Comparison of ENCODE assay signal across 8 cellular contexts in the genomic region with DNA sequence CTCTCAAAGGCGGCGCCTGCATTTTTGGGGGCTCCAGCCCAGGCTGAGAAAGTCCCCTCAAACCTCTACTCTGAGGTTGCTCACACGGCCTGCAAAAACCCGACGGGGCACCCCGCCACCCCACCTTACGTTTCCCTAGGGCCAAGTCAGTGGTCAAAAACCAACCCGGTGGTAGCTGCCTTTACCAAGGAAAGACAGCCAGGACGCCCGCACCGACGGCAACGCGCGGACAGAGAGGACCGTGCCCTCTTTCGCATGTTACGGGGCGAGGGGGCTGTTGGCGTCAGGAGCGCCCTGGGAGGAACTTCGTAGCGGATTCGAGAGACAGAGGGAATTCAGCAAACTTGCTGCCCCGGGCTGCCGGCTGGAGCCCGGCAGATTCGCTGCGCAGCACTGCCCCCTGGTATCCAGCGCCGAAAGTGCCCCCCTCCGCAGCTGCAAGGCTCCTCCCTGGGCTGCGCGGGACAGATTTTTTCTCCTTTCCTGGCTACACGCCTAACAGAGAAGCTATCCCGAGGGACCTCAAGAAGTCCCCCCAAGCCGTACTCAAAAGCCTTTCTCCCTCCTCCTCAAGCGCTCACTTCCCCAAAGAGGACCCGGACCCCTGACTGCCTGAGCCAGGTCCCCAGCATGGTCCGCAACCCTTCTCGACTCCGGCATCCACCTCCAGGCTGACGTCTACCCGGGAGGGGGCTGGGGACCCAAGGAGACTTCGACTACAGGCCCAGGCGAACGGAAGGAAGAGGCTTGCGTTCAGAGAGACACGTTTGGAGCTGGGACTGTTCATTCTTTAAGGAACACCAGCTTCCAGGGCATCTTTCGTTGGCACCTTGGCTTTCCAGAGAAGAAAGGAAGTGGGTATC. TPM values are rescaled to one million over a fixed set of nuclear protein-coding genes. Genes with fewer than 3 reads are reported as not detected.
DNase-seq lines count a peak whose midpoint lies in the region; ATAC-seq and TF ChIP-seq lines count a peak whose summit lies in the region.

No MANE protein-coding gene starts in this region.

- H3K14ac ChIP-seq in mesenchymal stem cell (ENCODE audit: low read length in 2 of 2), result no peak overlapping the region

- H3K4me1 ChIP-seq in A673 (ENCODE audit: insufficient read depth, low read length, poor library complexity, severe bottlenecking), result peaks cover 49% of the 10 kb centered on the region
- peaks cover 6% of the 10 kb centered on the region for H3K4me1 ChIP-seq in Panc1 (ENCODE audit: control insufficient read depth, insufficient read depth, low read length)
- H3K4me1 ChIP-seq in mesenchymal stem cell (ENCODE audit: control insufficient read depth, insufficient read depth, low read depth, low read length), result peaks cover 29% of the 10 kb centered on the region

- intact Hi-C loops in A673 (cut with micrococcal nuclease; ENCODE audit: unreplicated experiment), result loop anchor here (2.0 to 5.0 kb wide), 3 partner anchors 75 to 273 kb away; no protein-coding TSS in a partner anchor
- intact Hi-C loops in Panc1 (cut with micrococcal nuclease; ENCODE audit: unreplicated experiment), result loop anchor here (2.0 to 10.0 kb wide), 3 partner anchors 53 to 241 kb away; a partner anchor contains a TSS

- H4K91ac ChIP-seq in mesenchymal stem cell (ENCODE audit: low read length), result no peak overlapping the region

- POLR2A ChIA-PET in A673 (lab: Charles Lee; ENCODE audit: low non-redundant PET), result no interaction called here
- POLR2A ChIA-PET in Panc1 (lab: Charles Lee), result no interaction called here

- no peak overlapping the region for H2BK120ac ChIP-seq in mesenchymal stem cell (ENCODE audit: low read depth, low read length)

- H4K8ac ChIP-seq in mesenchymal stem cell (ENCODE audit: low read length), result no peak overlapping the region

- no peaks in the 10 kb centered on the region for H3K79me1 ChIP-seq in mesenchymal stem cell (replicated peaks; ENCODE audit: low read length, poor library complexity, severe bottlenecking)

- H3K4ac ChIP-seq in mesenchymal stem cell (ENCODE audit: low read depth in 1 of 2, low read length in 2 of 2), result no peak overlapping the region

- H3K18ac ChIP-seq in mesenchymal stem cell (ENCODE audit: low read depth in 1 of 2, low read length in 2 of 2), result no peak overlapping the region

- BruUV-seq in A673 (replicated peaks; lab: Mats Ljungman, UMichigan), result no TSS peak
- BruUV-seq in Panc1 (replicated peaks; lab: Mats Ljungman, UMichigan), result no TSS peak

- no peak overlapping the region for H2BK15ac ChIP-seq in mesenchymal stem cell (ENCODE audit: low read depth, poor library complexity, severe bottlenecking)

- ATAC-seq in Panc1, result peak; percentile 87
- ATAC-seq in GM21825 (IDR thresholded peaks at IDR 0.05; ENCODE audit: unreplicated experiment), result no peak

- no peak overlapping the region for H2BK12ac ChIP-seq in mesenchymal stem cell (ENCODE audit: low read length in 2 of 2)

- H2BK5ac ChIP-seq in mesenchymal stem cell (ENCODE audit: low read depth, low read length, poor library complexity, severe bottlenecking), result no peak overlapping the region

- no peak overlapping the region for H2AFZ ChIP-seq in mesenchymal stem cell (ENCODE audit: low read depth, low read length)

- peak overlapping the region in 1 of 2 experiments; percentile 35 for H3K23ac ChIP-seq in mesenchymal stem cell (ENCODE audit: low read length in 2 of 2)

- no peak overlapping the region for H2AK5ac ChIP-seq in mesenchymal stem cell (ENCODE audit: low read length, severe bottlenecking)

- no peaks in the 10 kb centered on the region for H3K36me3 ChIP-seq in A673 (ENCODE audit: insufficient read depth, low read length, poor library complexity, severe bottlenecking)
- H3K36me3 ChIP-seq in Panc1 (ENCODE audit: control insufficient read depth, insufficient read depth, low read length), result no peaks in the 10 kb centered on the region
- H3K36me3 ChIP-seq in mesenchymal stem cell (ENCODE audit: control insufficient read depth in 1 of 2, insufficient read depth in 2 of 2, low read depth in 1 of 2, low read length in 2 of 2), result no peaks in the 10 kb centered on the region

- in situ Hi-C loops in Panc1 (cut with HindIII; ENCODE audit: low pct_unique_long_range_greater_than_20kb, low sequenced_read_pairs), result no loop called here

- TF ChIP-seq CTCF in A673 (conservative IDR thresholded peaks at IDR 0.05; ENCODE audit: low read depth, low read length) (peak; percentile 89), Panc1 (IDR thresholded peaks at IDR 0.05) (peak; percentile 96)

- CTCF ChIA-PET in A673 (lab: Charles Lee) (interaction anchor here (0.9 to 3.3 kb wide), 7 partner anchors 9 to 369 kb away, joined by 3 to 28 read pairs (median 13); no protein-coding TSS in a partner anchor), Panc1 (lab: Charles Lee) (interaction anchor here (0.7 to 4.1 kb wide), 5 partner anchors 9 to 369 kb away, joined by 3 to 28 read pairs (median 6); no protein-coding TSS in a partner anchor)

- H3K9ac ChIP-seq in mesenchymal stem cell (ENCODE audit: low read length), result no peak overlapping the region

- H3K4me3 ChIP-seq in A673 (ENCODE audit: low read depth, low read length, poor library complexity, severe bottlenecking), result peak overlapping the region; percentile 55
- H3K4me3 ChIP-seq in Panc1 (ENCODE audit: low read depth in 2 of 2, low read length in 2 of 2), result peak overlapping the region; percentile 46 to 64
- peak overlapping the region in 1 of 2 experiments; percentile 82 for H3K4me3 ChIP-seq in mesenchymal stem cell (ENCODE audit: insufficient read depth in 1 of 2, low read depth in 1 of 2, low read length in 2 of 2)

- 3% methylated on average over 50 of the region's 50 CpGs for WGBS in mesenchymal stem cell

- H3K9me3 ChIP-seq in A673 (ENCODE audit: low read depth, low read length, poor library complexity, severe bottlenecking) (no peaks in the 10 kb centered on the region), Panc1 (ENCODE audit: control insufficient read depth, insufficient read depth, low read depth, low read length) (no peaks in the 10 kb centered on the region), mesenchymal stem cell (ENCODE audit: control insufficient read depth, low read length) (no peaks in the 10 kb centered on the region)

- DNase-seq in A673 (ENCODE audit: low spot score) (peak; percentile 94), ELF-1 (ENCODE audit: low read depth, low spot score) (peak; percentile 92), Panc1 (ENCODE audit: low read depth, low spot score) (no peak), ecto neural progenitor cell (ENCODE audit: low spot score) (peak; percentile 88), mesenchymal stem cell (peak; percentile 51), NCI-H446 treated with DMSO at 0.1 percent for 48 hours (lab: John Stamatoyannopoulos, UW) (no peak)
- no peak for DNase-seq in activated effector memory CD4-positive, alpha-beta T cell treated with Interleukin-2 at 50 U/mL for 16 hours

- H3K27me3 ChIP-seq in A673 (replicated peaks; ENCODE audit: insufficient read depth, low read depth, low read length, poor library complexity), result no peaks in the 10 kb centered on the region
- H3K27me3 ChIP-seq in Panc1 (ENCODE audit: control insufficient read depth, insufficient read depth, low read length), result peaks cover 36% of the 10 kb centered on the region
- peaks cover 97 to 98% of the 10 kb centered on the region in 2 experiments for H3K27me3 ChIP-seq in mesenchymal stem cell (ENCODE audit: control insufficient read depth in 1 of 2, insufficient read depth in 1 of 2, low read length in 2 of 2)

- H3K4me2 ChIP-seq in mesenchymal stem cell (ENCODE audit: low read length, poor library complexity, severe bottlenecking), result peak overlapping the region; percentile 60

- H3K27ac ChIP-seq in A673 (ENCODE audit: low read depth, low read length, poor library complexity, severe bottlenecking), result peak overlapping the region; percentile 73
- peak overlapping the region; percentile 41 for H3K27ac ChIP-seq in Panc1 (ENCODE audit: low read length)
- no peak overlapping the region for H3K27ac ChIP-seq in mesenchymal stem cell (ENCODE audit: low read length, poor library complexity, severe bottlenecking)

RNA-seq across cellular contexts. Expression of a gene that starts 27.7 kb away (rescaled TPM):
- total RNA-seq in A673 (2021) (65.1 and 74.4 TPM in 2 replicates), Panc1 (2021; ENCODE audit: unreplicated experiment) (4.6 TPM)
- polyA plus RNA-seq in Panc1 (2012; ENCODE audit: insufficient read length), result 4.2 TPM
- not detected for polyA plus RNA-seq in mesenchymal stem cell (2013, experiment 1 of 2)
- not detected for polyA plus RNA-seq in mesenchymal stem cell (2013, experiment 2 of 2)

RNA-seq across cellular contexts. Expression of a gene that starts 31.5 kb away (rescaled TPM):
- total RNA-seq in A673 (2021), result 0.43 and 0.44 TPM in 2 replicates
- total RNA-seq in Panc1 (2021; ENCODE audit: unreplicated experiment), result not detected
- polyA plus RNA-seq in Panc1 (2012; ENCODE audit: insufficient read length), result not detected
- polyA plus RNA-seq in mesenchymal stem cell (2013, experiment 1 of 2), result not detected
- polyA plus RNA-seq in mesenchymal stem cell (2013, experiment 2 of 2), result not detected

Comparison
In these comparisons a context has a peak if more than half of its experiments do, and no peak if none do; other contexts are left out.
1. DNase-seq: peak in A673 (single experiment), ELF-1 (single experiment), ecto neural progenitor cell (single experiment) and mesenchymal stem cell (single experiment); none in Panc1 (single experiment), NCI-H446 treated with DMSO at 0.1 percent for 48 hours (single experiment) and activated effector memory CD4-positive, alpha-beta T cell treated with Interleukin-2 at 50 U/mL for 16 hours (single experiment).
2. RNA of a gene that starts 27.7 kb away (total RNA-seq): 65.1 to 74.4 TPM in A673; 4.6 TPM in Panc1 (single experiment); every median in the first group is over 10 times any median in the second.